1 cellular context compared by ENCODE assay signal in genomic region chr9:129346046-129346445, GRCh38.
TF ChIP-seq lines count a peak whose summit lies in the region.

No MANE protein-coding gene starts in this region.

TF ChIP-seq in IMR-90, 13 proteins besides CTCF, POLR2A, EP300 and RAD21:
- no peak for TF ChIP-seq ELK1 (IDR thresholded peaks at IDR 0.05; ENCODE audit: borderline replicate concordance, low read depth, low read length)
- TF ChIP-seq CHD1 (IDR thresholded peaks at IDR 0.05; ENCODE audit: low read depth, low read length) = no peak
- TF ChIP-seq SMC3 (IDR thresholded peaks at IDR 0.05; ENCODE audit: low read depth, low read length) = no peak
- no peak for TF ChIP-seq RCOR1 (IDR thresholded peaks at IDR 0.05; ENCODE audit: insufficient replicate concordance, low read length)
- no peak for TF ChIP-seq FOS (IDR thresholded peaks at IDR 0.05; ENCODE audit: low read depth, low read length)
- no peak for TF ChIP-seq RFX5 (IDR thresholded peaks at IDR 0.05; ENCODE audit: low read depth, low read length)
- TF ChIP-seq MAZ (IDR thresholded peaks at IDR 0.05; ENCODE audit: borderline replicate concordance, low read depth, low read length) = no peak
- TF ChIP-seq CEBPB (IDR thresholded peaks at IDR 0.05; ENCODE audit: low read depth, low read length) = no peak
- TF ChIP-seq BHLHE40 (IDR thresholded peaks at IDR 0.05; ENCODE audit: low read depth, low read length) = no peak
- TF ChIP-seq NFE2L2 (IDR thresholded peaks at IDR 0.05; ENCODE audit: low read depth, low read length) = no peak
- no peak for TF ChIP-seq USF2 (IDR thresholded peaks at IDR 0.05; ENCODE audit: low read depth, low read length)
